ENCODE assay signal across 29 cellular contexts in the genomic region with DNA sequence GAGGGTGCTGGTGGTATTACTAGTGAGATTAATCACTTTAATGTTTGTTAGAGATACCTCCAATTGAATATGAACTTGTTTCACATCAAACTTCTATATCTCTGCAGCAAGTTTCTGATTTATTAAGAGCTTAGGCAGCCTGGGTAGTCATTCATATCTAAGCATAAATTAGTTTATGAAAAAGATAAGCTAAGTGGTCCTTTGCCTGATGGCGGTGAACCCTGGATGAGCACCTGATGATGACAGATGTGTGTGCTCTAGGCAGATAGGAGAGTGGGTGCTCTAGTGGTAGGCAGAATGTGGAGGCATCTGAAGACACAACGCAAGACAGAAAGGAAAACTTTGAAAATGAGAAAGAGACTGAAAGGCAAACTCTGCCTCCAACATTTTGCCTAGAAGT.
"Had no signal": no experiment of that assay in that cellular context is flagged by ENCODE, and none has a peak within 500 bp of the region (broad histone marks: within the 10 kb centered on the region; RNA-seq: fewer than 3 reads in every experiment).

No MANE protein-coding gene starts in this region.

- DNase-seq: activated CD4-positive, alpha-beta memory T cell treated with anti-CD3 and anti-CD28 coated beads for 36 hours; activated CD4-positive, alpha-beta T cell treated with anti-CD3 and anti-CD28 coated beads, Interleukin-2, amount 10 ng/mL, durations not matched to agents 24 days and 14 days; activated CD8-positive, alpha-beta memory T cell treated with anti-CD3 and anti-CD28 coated beads, Interleukin-2, amount 50 U/mL, for 4 hours; activated gamma-delta T cell treated with Interleukin-2 at 50 U/mL for 16 hours; activated naive CD4-positive, alpha-beta T cell treated with anti-CD3 and anti-CD28 coated beads for 36 hours; activated naive CD8-positive, alpha-beta T cell treated with anti-CD3 and anti-CD28 coated beads, Interleukin-2, amount 50 U/mL, for 24 hours; activated T-cell treated with anti-CD3 and anti-CD28 coated beads for 4 hours; activated T-cell treated with anti-CD3 and anti-CD28 coated beads, Interleukin-2, amount 50 U/mL, for 4 hours; anterior cingulate cortex; Kasumi-1; KG1; MM.1S; MV-4-11; NCI-H1092; NCI-H1436 treated with DMSO at 0.1 percent for 48 hours; NCI-H1694 treated with DMSO at 0.1 percent for 48 hours; NCI-H2029; NCI-H510A; NCI-H526; NCI-H748 treated with DMSO at 0.1 percent for 48 hours; NK-92 treated with Interleukin-12 subunit alpha and Interleukin-12 subunit beta, amount 100 ng/mL, for 24 hours; Peyer's patch; RPMI8226; SHP77 treated with DMSO at 0.1 percent for 48 hours; T1000 had no signal

- H3K27me3 ChIP-seq: cardiac muscle cell, Peyer's patch, SJSA1 had no signal

- H3K9me3 Mint-ChIP-seq: activated CD4-positive, alpha-beta memory T cell treated with anti-CD3 and anti-CD28 coated beads for 36 hours; activated CD4-positive, alpha-beta T cell treated with anti-CD3 and anti-CD28 coated beads, Interleukin-2, amount 10 ng/mL, durations not matched to agents 24 days and 14 days; activated naive CD4-positive, alpha-beta T cell treated with anti-CD3 and anti-CD28 coated beads for 36 hours; activated naive CD8-positive, alpha-beta T cell treated with anti-CD3 and anti-CD28 coated beads, Interleukin-2, amount 50 U/mL, for 24 hours; activated T-cell treated with anti-CD3 and anti-CD28 coated beads, Interleukin-2, amount 50 U/mL, for 4 hours; activated T-helper 1 cell treated with anti-CD3 and anti-CD28 coated beads, Interleukin-12 subunit alpha, Interleukin-12 subunit beta, Interleukin-2, Interleukin-4 antibody, amounts not matched to agents 30 ng/mL and 10 ng/mL and 1 ng/mL, durations not matched to agents 14 hours and 24 hours and 36 hours had no signal

- H3K4me1 ChIP-seq: SJSA1 had no signal

- H3K36me3 ChIP-seq: cardiac muscle cell, SJSA1 had no signal

- H3K9me3 ChIP-seq: Peyer's patch, SJSA1 had no signal

- H3K27ac Mint-ChIP-seq: activated CD4-positive, alpha-beta memory T cell treated with anti-CD3 and anti-CD28 coated beads for 36 hours; activated CD4-positive, alpha-beta T cell treated with anti-CD3 and anti-CD28 coated beads, Interleukin-2, amount 10 ng/mL, durations not matched to agents 24 days and 14 days; activated naive CD4-positive, alpha-beta T cell treated with anti-CD3 and anti-CD28 coated beads for 36 hours; activated naive CD8-positive, alpha-beta T cell; activated naive CD8-positive, alpha-beta T cell treated with anti-CD3 and anti-CD28 coated beads, Interleukin-2, amount 50 U/mL, for 24 hours; activated T-helper 1 cell treated with anti-CD3 and anti-CD28 coated beads, Interleukin-12 subunit alpha, Interleukin-12 subunit beta, Interleukin-2, Interleukin-4 antibody, amounts not matched to agents 30 ng/mL and 10 ng/mL and 1 ng/mL, durations not matched to agents 14 hours and 24 hours and 36 hours had no signal

- H3K27ac ChIP-seq: cardiac muscle cell, Peyer's patch, SJSA1 had no signal

- H3K27me3 Mint-ChIP-seq: activated CD4-positive, alpha-beta memory T cell treated with anti-CD3 and anti-CD28 coated beads for 36 hours; activated CD4-positive, alpha-beta T cell treated with anti-CD3 and anti-CD28 coated beads, Interleukin-2, amount 10 ng/mL, durations not matched to agents 24 days and 14 days; activated naive CD8-positive, alpha-beta T cell; activated naive CD8-positive, alpha-beta T cell treated with anti-CD3 and anti-CD28 coated beads, Interleukin-2, amount 50 U/mL, for 24 hours had no signal

- H3K4me3 Mint-ChIP-seq: activated CD4-positive, alpha-beta memory T cell treated with anti-CD3 and anti-CD28 coated beads for 36 hours; activated CD4-positive, alpha-beta T cell treated with anti-CD3 and anti-CD28 coated beads, Interleukin-2, amount 10 ng/mL, durations not matched to agents 24 days and 14 days; activated naive CD4-positive, alpha-beta T cell treated with anti-CD3 and anti-CD28 coated beads for 36 hours; activated naive CD8-positive, alpha-beta T cell; activated naive CD8-positive, alpha-beta T cell treated with anti-CD3 and anti-CD28 coated beads, Interleukin-2, amount 50 U/mL, for 24 hours; activated T-cell treated with anti-CD3 and anti-CD28 coated beads, Interleukin-2, amount 50 U/mL, for 4 hours; activated T-helper 1 cell treated with anti-CD3 and anti-CD28 coated beads, Interleukin-12 subunit alpha, Interleukin-12 subunit beta, Interleukin-2, Interleukin-4 antibody, amounts not matched to agents 30 ng/mL and 10 ng/mL and 1 ng/mL, durations not matched to agents 14 hours and 24 hours and 36 hours had no signal

- H3K36me3 Mint-ChIP-seq: activated CD4-positive, alpha-beta memory T cell treated with anti-CD3 and anti-CD28 coated beads for 36 hours; activated naive CD8-positive, alpha-beta T cell had no signal

- H3K4me3 ChIP-seq: cardiac muscle cell, Peyer's patch, SJSA1 had no signal
